In genomic region chr3:34200576-34200975, GRCh38 we compare ENCODE assay signal across 1 cellular context.
TF ChIP-seq lines count a peak whose summit lies in the region.

No MANE protein-coding gene starts in this region.

TF ChIP-seq in SK-N-SH treated with all-trans-retinoic acid at 6 μM for 48 hours, 23 proteins besides CTCF, POLR2A, EP300 and RAD21 (continued from another document):
- TF ChIP-seq ZNF8 (CRISPR knock-in tag; IDR thresholded peaks at IDR 0.05) (no peak), OSR1 (CRISPR knock-in tag; IDR thresholded peaks at IDR 0.05) (no peak)
